Comparison of ENCODE assay signal across 21 cellular contexts in the genomic region with DNA sequence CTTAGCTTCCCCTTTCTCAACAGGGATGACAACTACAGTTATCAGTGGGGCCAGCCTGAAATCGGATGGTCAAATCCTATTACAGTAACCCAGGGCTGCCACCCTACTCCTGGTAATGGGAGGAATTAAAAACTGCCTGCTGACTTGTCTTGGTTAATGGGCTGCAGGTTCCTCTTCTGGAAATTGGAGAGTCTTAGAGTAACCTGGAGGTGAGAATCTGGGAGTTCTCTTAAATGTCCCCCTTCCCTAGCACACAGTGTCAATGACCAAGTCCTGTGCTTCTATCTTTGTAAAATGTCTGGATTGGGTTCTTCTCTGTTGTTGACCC.
A peak's percentile ranks its signal among the peaks of the same experiment; 100 is the strongest.
DNase-seq lines count a peak whose midpoint lies in the region; ATAC-seq, FAIRE-seq and TF ChIP-seq lines count a peak whose summit lies in the region.
"Had no signal": no experiment of that assay in that cellular context is flagged by ENCODE, and none has a peak within 500 bp of the region (broad histone marks: within the 10 kb centered on the region; RNA-seq: fewer than 3 reads in every experiment).

No MANE protein-coding gene starts in this region.

- H4K20me1 ChIP-seq in endothelial cell of umbilical vein (replicated peaks; ENCODE audit: control insufficient read depth, extremely low read depth, insufficient read depth, low read length): no peaks in the 10 kb centered on the region

- dilution Hi-C loops in endothelial cell of umbilical vein (cut with MboI; ENCODE audit: extremely low pct_ligation_motif_present, low sequenced_read_pairs): no loop called here

- POLR2A ChIA-PET in endothelial cell of umbilical vein (lab: Charles Lee): no interaction called here
- POLR2A ChIA-PET in CD8-positive, alpha-beta T cell (lab: Charles Lee): no interaction called here

- no peak overlapping the region for H3K4me3 Mint-ChIP-seq in CD8-positive, alpha-beta T cell
- H3K4me3 Mint-ChIP-seq: CD4-positive, CD25-positive, alpha-beta regulatory T cell; H9 had no signal

- H3K27me3 ChIP-seq in right cardiac atrium (ENCODE audit: control insufficient read depth, insufficient read depth): no peaks in the 10 kb centered on the region
- no peaks in the 10 kb centered on the region for H3K27me3 ChIP-seq in right atrium auricular region
- H3K27me3 ChIP-seq in endothelial cell of umbilical vein (ENCODE audit: control insufficient read depth in 2 of 2, insufficient read depth in 2 of 2, low read length in 2 of 2): no peaks in the 10 kb centered on the region
- no peaks in the 10 kb centered on the region for H3K27me3 ChIP-seq in ovary
- H3K27me3 ChIP-seq in CD8-positive, alpha-beta T cell (ENCODE audit: insufficient read depth, low read length): no peaks in the 10 kb centered on the region
- H3K27me3 ChIP-seq: BE2C had no signal

- no peaks in the 10 kb centered on the region for H3K79me2 ChIP-seq in endothelial cell of umbilical vein (ENCODE audit: control insufficient read depth, insufficient read depth, low read length)

- H3K9me3 ChIP-seq in right cardiac atrium (ENCODE audit: control insufficient read depth, low read length) (no peaks in the 10 kb centered on the region), right atrium auricular region (no peaks in the 10 kb centered on the region), endothelial cell of umbilical vein (replicated peaks; ENCODE audit: control insufficient read depth, insufficient read depth, low read length) (no peaks in the 10 kb centered on the region), ovary (no peaks in the 10 kb centered on the region)
- H3K9me3 ChIP-seq in CD8-positive, alpha-beta T cell (ENCODE audit: low read length): no peaks in the 10 kb centered on the region
- H3K9me3 ChIP-seq: BE2C, Caco-2 had no signal

- H3K27ac ChIP-seq in right cardiac atrium (ENCODE audit: low read length): peak overlapping the region; percentile 21
- peak overlapping the region in 1 of 2 donors; percentile 61 for H3K27ac ChIP-seq in right atrium auricular region
- H3K27ac ChIP-seq in endothelial cell of umbilical vein (ENCODE audit: insufficient read depth, low read depth, low read length): peak overlapping the region; percentile 85
- H3K27ac ChIP-seq in ovary: peak overlapping the region; percentile 48 to 52
- no peak overlapping the region for H3K27ac ChIP-seq in CD8-positive, alpha-beta T cell (ENCODE audit: low read depth, low read length)

- no peak overlapping the region for H2AFZ ChIP-seq in endothelial cell of umbilical vein (ENCODE audit: low read depth, low read length)

- no peaks in the 10 kb centered on the region for H3K36me3 Mint-ChIP-seq in CD8-positive, alpha-beta T cell
- H3K36me3 Mint-ChIP-seq: CD4-positive, CD25-positive, alpha-beta regulatory T cell had no signal

- peaks cover 2% of the 10 kb centered on the region for H3K27me3 Mint-ChIP-seq in CD8-positive, alpha-beta T cell (ENCODE audit: low read depth)
- H3K27me3 Mint-ChIP-seq: CD4-positive, CD25-positive, alpha-beta regulatory T cell had no signal

- H3K4me1 ChIP-seq in right cardiac atrium (ENCODE audit: control insufficient read depth, insufficient read depth, low read length) (peaks cover 2% of the 10 kb centered on the region), right atrium auricular region (peaks cover 0 to 20% of the 10 kb centered on the region in 2 donors), endothelial cell of umbilical vein (ENCODE audit: control insufficient read depth, extremely low read depth, insufficient read depth, low read length) (peaks cover 40% of the 10 kb centered on the region), ovary (ENCODE audit: insufficient read depth) (peaks cover 13% of the 10 kb centered on the region)
- no peaks in the 10 kb centered on the region for H3K4me1 ChIP-seq in CD8-positive, alpha-beta T cell (ENCODE audit: insufficient read depth, low read length)
- H3K4me1 ChIP-seq: BE2C, Caco-2 had no signal

- H3K9ac ChIP-seq in endothelial cell of umbilical vein (replicated peaks; ENCODE audit: extremely low read depth, insufficient read depth, low read length): no peak overlapping the region

- no peaks in the 10 kb centered on the region for H3K9me1 ChIP-seq in endothelial cell of umbilical vein (replicated peaks; ENCODE audit: control insufficient read depth, extremely low read depth, insufficient read depth, low read length)

- DNase-seq in right cardiac atrium: no peak
- no peak for DNase-seq in right atrium auricular region (ENCODE audit: low spot score)
- DNase-seq in endothelial cell of umbilical vein (ENCODE audit: low read depth, low spot score): no peak
- DNase-seq in ovary: no peak
- no peak for DNase-seq in CD8-positive, alpha-beta T cell
- no peak for DNase-seq in medulla oblongata (ENCODE audit: extremely low spot score)
- DNase-seq: ACHN; BE2C; C1 segment of cervical spinal cord; Caco-2; CD4-positive, CD25-positive, alpha-beta regulatory T cell; GDM1; H9; IMR-90 had no signal

- H3K4me2 ChIP-seq in endothelial cell of umbilical vein (ENCODE audit: insufficient read depth, low read length): peak overlapping the region; percentile 49

- H3K27ac Mint-ChIP-seq in CD8-positive, alpha-beta T cell: no peak overlapping the region
- H3K27ac Mint-ChIP-seq: CD4-positive, CD25-positive, alpha-beta regulatory T cell; H9 had no signal

- TF ChIP-seq POLR2A in endothelial cell of umbilical vein (IDR thresholded peaks at IDR 0.05; ENCODE audit: low read depth, low read length): no peak
- TF ChIP-seq POLR2A in ovary (IDR thresholded peaks at IDR 0.05): no peak

- intact Hi-C loops in right cardiac atrium (cut with DNase I): no loop called here
- intact Hi-C loops in endothelial cell of umbilical vein (cut with micrococcal nuclease): loop anchor here (1.0 kb wide), 3 partner anchors 26 to 64 kb away; no protein-coding TSS in a partner anchor
- intact Hi-C loops in ovary (cut with DNase I): no loop called here
- intact Hi-C loops in CD8-positive, alpha-beta T cell (cut with DNase I, micrococcal nuclease): no loop called here

- no peaks in the 10 kb centered on the region for H3K9me3 Mint-ChIP-seq in CD8-positive, alpha-beta T cell
- H3K9me3 Mint-ChIP-seq: H9 had no signal

- CTCF ChIA-PET in endothelial cell of umbilical vein (lab: Charles Lee): interaction anchor here (1.1 to 1.8 kb wide), 5 partner anchors 10 to 65 kb away, joined by 3 to 10 read pairs (median 3); no protein-coding TSS in a partner anchor
- CTCF ChIA-PET in CD8-positive, alpha-beta T cell (lab: Charles Lee): no interaction called here

- H3K36me3 ChIP-seq in right atrium auricular region (no peaks in the 10 kb centered on the region), endothelial cell of umbilical vein (ENCODE audit: control insufficient read depth in 2 of 2, extremely low read depth in 1 of 2, insufficient read depth in 2 of 2, low read length in 2 of 2) (no peaks in the 10 kb centered on the region), ovary (no peaks in the 10 kb centered on the region)
- no peaks in the 10 kb centered on the region for H3K36me3 ChIP-seq in CD8-positive, alpha-beta T cell (ENCODE audit: insufficient read depth, low read length)
- H3K36me3 ChIP-seq: BE2C had no signal

- TF ChIP-seq EP300 in ovary (IDR thresholded peaks at IDR 0.05): no peak

- no peak for FAIRE-seq in endothelial cell of umbilical vein (lab: Jason Lieb, UNC)
- FAIRE-seq: A204.1, D721Med, GM12892, GM18507, H1, HTR-8/SVneo had no signal

- TF ChIP-seq CTCF in right atrium auricular region (IDR thresholded peaks at IDR 0.05) (no peak), endothelial cell of umbilical vein (IDR thresholded peaks at IDR 0.05; ENCODE audit: extremely low read depth in 1 of 2, insufficient read depth in 1 of 2, low read depth in 1 of 2, low read length in 2 of 2) (no peak), ovary (IDR thresholded peaks at IDR 0.05) (no peak)
- TF ChIP-seq CTCF in CD8-positive, alpha-beta T cell (IDR thresholded peaks at IDR 0.05): no peak

- no TSS peak for BruUV-seq in endothelial cell of umbilical vein (replicated peaks; lab: Mats Ljungman, UMichigan)

- H3K4me3 ChIP-seq in right cardiac atrium (ENCODE audit: low read length) (no peak overlapping the region), right atrium auricular region (no peak overlapping the region), endothelial cell of umbilical vein (replicated peaks in 1 of 3; ENCODE audit: insufficient read depth in 1 of 3, low read depth in 1 of 3, low read length in 3 of 3) (no peak overlapping the region), ovary (no peak overlapping the region)
- H3K4me3 ChIP-seq in CD8-positive, alpha-beta T cell (ENCODE audit: low read depth, low read length): no peak overlapping the region

- ATAC-seq in right cardiac atrium (no peak), GM21528 (IDR thresholded peaks at IDR 0.05; ENCODE audit: low FRiP score, unreplicated experiment) (no peak)
- no peak for ATAC-seq in CD8-positive, alpha-beta T cell

- no peaks in the 10 kb centered on the region for H3K4me1 Mint-ChIP-seq in CD8-positive, alpha-beta T cell (ENCODE audit: low read depth)
- H3K4me1 Mint-ChIP-seq: CD4-positive, CD25-positive, alpha-beta regulatory T cell had no signal

- WGBS in right cardiac atrium: 46% methylated on average over 1 of the region's 1 CpG
- WGBS in ovary, 3 donors: 5 to 23% (median 11%) methylated on average over 1 of the region's 1 CpG

TF ChIP-seq in endothelial cell of umbilical vein, 7 proteins besides CTCF, POLR2A, EP300 and RAD21:
- TF ChIP-seq, protein P1, sequence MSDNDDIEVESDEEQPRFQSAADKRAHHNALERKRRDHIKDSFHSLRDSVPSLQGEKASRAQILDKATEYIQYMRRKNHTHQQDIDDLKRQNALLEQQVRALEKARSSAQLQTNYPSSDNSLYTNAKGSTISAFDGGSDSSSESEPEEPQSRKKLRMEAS (IDR thresholded peaks at IDR 0.05; ENCODE audit: insufficient read depth, insufficient read length): no peak
- TF ChIP-seq GATA2 (IDR thresholded peaks at IDR 0.05; ENCODE audit: insufficient read depth, insufficient read length, low read depth, low read length): no peak
- TF ChIP-seq FOS (IDR thresholded peaks at IDR 0.05; ENCODE audit: borderline replicate concordance, insufficient read depth, low read length): no peak
- TF ChIP-seq POLR2AphosphoS5 (IDR thresholded peaks at IDR 0.05; ENCODE audit: insufficient read depth, low read depth, low read length): no peak
- TF ChIP-seq JUN (IDR thresholded peaks at IDR 0.05; ENCODE audit: borderline replicate concordance, insufficient read depth, insufficient read length, low read depth): no peak
- TF ChIP-seq MYC (IDR thresholded peaks at IDR 0.05; ENCODE audit: low read depth, low read length): no peak
- TF ChIP-seq EZH2 (IDR thresholded peaks at IDR 0.05; ENCODE audit: borderline replicate concordance, low read depth, low read length, severe bottlenecking): no peak
TF ChIP-seq in endothelial cell of umbilical vein: peak in this region for 0.
